In the genomic region with DNA sequence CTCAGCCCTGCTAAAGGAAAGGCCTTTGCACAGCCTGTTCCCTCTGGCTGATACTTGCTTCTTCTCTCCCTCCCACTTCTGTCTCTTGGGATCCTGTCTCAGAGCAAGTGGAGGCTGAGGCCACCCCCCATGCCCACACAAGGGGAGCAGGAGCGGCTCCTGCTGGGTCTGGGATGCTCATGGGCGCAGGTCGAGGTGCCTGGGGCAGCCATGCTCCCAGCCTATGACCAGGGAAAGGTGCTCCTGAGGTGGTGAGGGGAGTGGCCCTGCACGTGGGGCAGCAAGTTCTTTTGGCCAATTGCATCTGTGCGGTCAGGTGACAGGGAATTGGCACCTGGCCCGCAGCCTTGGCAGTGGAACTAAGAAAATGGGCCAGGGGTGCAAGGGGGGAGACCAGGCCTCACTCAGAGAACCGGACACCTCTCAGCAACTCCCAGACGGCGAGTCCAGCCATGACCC, we compare ENCODE assay signal across 12 cellular contexts. TPM values are rescaled to one million over a fixed set of nuclear protein-coding genes. Genes with fewer than 3 reads are reported as not detected.
DNase-seq lines count a peak whose midpoint lies in the region; TF ChIP-seq lines count a peak whose summit lies in the region.
"Had no signal": no experiment of that assay in that cellular context is flagged by ENCODE, and none has a peak within 500 bp of the region (broad histone marks: within the 10 kb centered on the region; RNA-seq: fewer than 3 reads in every experiment).

No MANE protein-coding gene starts in this region.

- peak overlapping the region; percentile 63 for H3K4me3 Mint-ChIP-seq in Calu3 (ENCODE audit: low read depth, unreplicated experiment)
- H3K4me3 Mint-ChIP-seq in activated T-helper 2 cell treated with anti-CD3 and anti-CD28 coated beads, Interferon-gamma antibody, Interleukin-2, Interleukin-4, amounts not matched to agents 10 μg/mL and 5 μg/mL and 100 μg/mL, durations not matched to agents 14 hours and 24 hours and 36 hours (ENCODE audit: low read depth), result peak overlapping the region; percentile 26

- TF ChIP-seq EP300 in tibial nerve (IDR thresholded peaks at IDR 0.05), result no peak

- H3K27ac Mint-ChIP-seq in Calu3 (ENCODE audit: unreplicated experiment), result no peak overlapping the region
- no peak overlapping the region for H3K27ac Mint-ChIP-seq in activated T-helper 2 cell treated with anti-CD3 and anti-CD28 coated beads, Interferon-gamma antibody, Interleukin-2, Interleukin-4, amounts not matched to agents 10 μg/mL and 5 μg/mL and 100 μg/mL, durations not matched to agents 14 hours and 24 hours and 36 hours

- TF ChIP-seq POLR2A in tibial nerve (IDR thresholded peaks at IDR 0.05), result no peak

- H3K9me3 Mint-ChIP-seq in Calu3 (ENCODE audit: low read depth, unreplicated experiment), result no peaks in the 10 kb centered on the region
- H3K9me3 Mint-ChIP-seq in activated T-helper 2 cell treated with anti-CD3 and anti-CD28 coated beads, Interferon-gamma antibody, Interleukin-2, Interleukin-4, amounts not matched to agents 10 μg/mL and 5 μg/mL and 100 μg/mL, durations not matched to agents 14 hours and 24 hours and 36 hours, result no peaks in the 10 kb centered on the region

- CTCF ChIA-PET in Calu3 (lab: Charles Lee), result no interaction called here

- H3K4me3 ChIP-seq in tibial nerve, result no peak overlapping the region

- peaks cover 41% of the 10 kb centered on the region for H3K36me3 Mint-ChIP-seq in Calu3 (ENCODE audit: insufficient read depth, unreplicated experiment)
- H3K36me3 Mint-ChIP-seq in activated T-helper 2 cell treated with anti-CD3 and anti-CD28 coated beads, Interferon-gamma antibody, Interleukin-2, Interleukin-4, amounts not matched to agents 10 μg/mL and 5 μg/mL and 100 μg/mL, durations not matched to agents 14 hours and 24 hours and 36 hours (ENCODE audit: low read depth), result no peaks in the 10 kb centered on the region

- peaks cover 17% of the 10 kb centered on the region for H3K4me1 Mint-ChIP-seq in Calu3 (ENCODE audit: low read depth, unreplicated experiment)
- peaks cover 1% of the 10 kb centered on the region for H3K4me1 Mint-ChIP-seq in activated T-helper 2 cell treated with anti-CD3 and anti-CD28 coated beads, Interferon-gamma antibody, Interleukin-2, Interleukin-4, amounts not matched to agents 10 μg/mL and 5 μg/mL and 100 μg/mL, durations not matched to agents 14 hours and 24 hours and 36 hours (ENCODE audit: low read depth)

- H3K4me1 ChIP-seq in tibial nerve, result peaks cover 0 to 57% (median 44%) of the 10 kb centered on the region in 4 donors

- TF ChIP-seq CTCF in Calu3 (IDR thresholded peaks at IDR 0.05; ENCODE audit: unreplicated experiment) (no peak), tibial nerve (IDR thresholded peaks at IDR 0.05) (no peak)

- no peaks in the 10 kb centered on the region for H3K36me3 ChIP-seq in tibial nerve
- H3K36me3 ChIP-seq: suprapubic skin had no signal

- no peaks in the 10 kb centered on the region for H3K9me3 ChIP-seq in tibial nerve
- H3K9me3 ChIP-seq: suprapubic skin had no signal

- peaks cover 0 to 23% of the 10 kb centered on the region in 2 donors for H3K27me3 ChIP-seq in tibial nerve

- BruUV-seq in Calu3 (replicated peaks; lab: Mats Ljungman, UMichigan), result no TSS peak

- H3K27me3 Mint-ChIP-seq in Calu3 (ENCODE audit: unreplicated experiment), result no peaks in the 10 kb centered on the region
- peaks cover 11% of the 10 kb centered on the region for H3K27me3 Mint-ChIP-seq in activated T-helper 2 cell treated with anti-CD3 and anti-CD28 coated beads, Interferon-gamma antibody, Interleukin-2, Interleukin-4, amounts not matched to agents 10 μg/mL and 5 μg/mL and 100 μg/mL, durations not matched to agents 14 hours and 24 hours and 36 hours (ENCODE audit: low read depth)

- intact Hi-C loops in Calu3 (cut with micrococcal nuclease; ENCODE audit: unreplicated experiment), result no loop called here
- intact Hi-C loops in activated T-helper 2 cell treated with anti-CD3 and anti-CD28 coated beads, Interferon-gamma antibody, Interleukin-2, Interleukin-4, amounts not matched to agents 10 μg/mL and 5 μg/mL and 100 μg/mL, durations not matched to agents 14 hours and 24 hours and 36 hours (cut with micrococcal nuclease), result no loop called here

- 52 to 58% methylated on average over 6 to 9 of the region's 9 CpGs for WGBS in tibial nerve, 2 donors

- peak overlapping the region in 2 of 4 donors; percentile 56 to 85 for H3K27ac ChIP-seq in tibial nerve
- H3K27ac ChIP-seq: suprapubic skin had no signal

- peak; percentile 52 for DNase-seq in DMS 273 (lab: John Stamatoyannopoulos, UW; ENCODE audit: unreplicated experiment)
- DNase-seq in DMS 273 treated with DMSO at 0.1 percent for 48 hours (lab: John Stamatoyannopoulos, UW), result no peak
- DNase-seq in Calu3, result peak; percentile 62
- DNase-seq in activated T-helper 2 cell treated with anti-CD3 and anti-CD28 coated beads, Interferon-gamma antibody, Interleukin-2, Interleukin-4, amounts not matched to agents 10 μg/mL and 5 μg/mL and 100 μg/mL, durations not matched to agents 14 hours and 24 hours and 36 hours (ENCODE audit: low spot score), result no peak
- DNase-seq in midbrain (lab: John Stamatoyannopoulos, UW), result peak; percentile 22
- DNase-seq in tibial nerve (ENCODE audit: low spot score in 2 of 2), result no peak
- DNase-seq in cerebellum (ENCODE audit: low spot score), result no peak
- no peak for DNase-seq in NCI-H226
- DNase-seq: 8988T; activated CD8-positive, alpha-beta memory T cell treated with anti-CD3 and anti-CD28 coated beads, Interleukin-2, amount 50 U/mL, for 48 hours; SW 1271 had no signal

RNA-seq across cellular contexts. Expression of a gene that starts 1.5 kb away (rescaled TPM):
- total RNA-seq in Calu3 (2022) (14.3 and 23.7 TPM in 2 replicates), tibial nerve (10 to 100 TPM in 3 of 4 donors, 1 to 10 TPM in 1; 8.7 to 33.3 (median 19.6) TPM), cerebellum (8.4 TPM)
- 19.0 and 20.9 TPM in 2 replicates for total RNA-seq in activated T-helper 2 cell treated with anti-CD3 and anti-CD28 coated beads, Interferon-gamma antibody, Interleukin-2, Interleukin-4, amounts not matched to agents 10 μg/mL and 5 μg/mL and 100 μg/mL, durations not matched to agents 14 hours and 24 hours and 36 hours

RNA-seq across cellular contexts. Expression of a gene that starts 7.2 kb away (rescaled TPM):
- 21.1 and 27.5 TPM in 2 replicates for total RNA-seq in Calu3 (2022)
- total RNA-seq in activated T-helper 2 cell treated with anti-CD3 and anti-CD28 coated beads, Interferon-gamma antibody, Interleukin-2, Interleukin-4, amounts not matched to agents 10 μg/mL and 5 μg/mL and 100 μg/mL, durations not matched to agents 14 hours and 24 hours and 36 hours, result 16.3 and 17.6 TPM in 2 replicates
- 10 to 100 TPM; 12.3 to 32.0 (median 24.1) TPM for total RNA-seq in tibial nerve
- 6.1 TPM for total RNA-seq in cerebellum

RNA-seq across cellular contexts. Expression of a gene that starts 17.6 kb away (rescaled TPM):
- 52.9 and 69.2 TPM in 2 replicates for total RNA-seq in Calu3 (2022)
- total RNA-seq in activated T-helper 2 cell treated with anti-CD3 and anti-CD28 coated beads, Interferon-gamma antibody, Interleukin-2, Interleukin-4, amounts not matched to agents 10 μg/mL and 5 μg/mL and 100 μg/mL, durations not matched to agents 14 hours and 24 hours and 36 hours, result 60.0 and 62.9 TPM in 2 replicates
- total RNA-seq in tibial nerve, result 100 to 1,000 TPM in 1 of 4 donors, 10 to 100 TPM in 3; 41.2 to 105 (median 55.4) TPM
- 12.9 TPM for total RNA-seq in cerebellum

RNA-seq across cellular contexts. Expression of a gene that starts 23.9 kb away (rescaled TPM):
- total RNA-seq in Calu3 (2022) (49.7 and 54.7 TPM in 2 replicates), tibial nerve (100 to 1,000 TPM in 1 of 4 donors, 10 to 100 TPM in 3; 72.2 to 127 (median 78.6) TPM), cerebellum (41.3 TPM)
- 48.8 and 49.6 TPM in 2 replicates for total RNA-seq in activated T-helper 2 cell treated with anti-CD3 and anti-CD28 coated beads, Interferon-gamma antibody, Interleukin-2, Interleukin-4, amounts not matched to agents 10 μg/mL and 5 μg/mL and 100 μg/mL, durations not matched to agents 14 hours and 24 hours and 36 hours

RNA-seq across cellular contexts. Expression of a gene that starts 38.8 kb away (rescaled TPM):
- total RNA-seq in Calu3 (2022) (298 and 337 TPM in 2 replicates), tibial nerve (100 to 1,000 TPM; 135 to 193 (median 165) TPM), cerebellum (102 TPM)
- 9.8 and 11.1 TPM in 2 replicates for total RNA-seq in activated T-helper 2 cell treated with anti-CD3 and anti-CD28 coated beads, Interferon-gamma antibody, Interleukin-2, Interleukin-4, amounts not matched to agents 10 μg/mL and 5 μg/mL and 100 μg/mL, durations not matched to agents 14 hours and 24 hours and 36 hours

Comparison
In these comparisons a context has a peak if more than half of its experiments do, and no peak if none do; other contexts are left out.
1. DNase-seq: peak in DMS 273 (single experiment), Calu3 (single experiment) and midbrain (single experiment); none in DMS 273 treated with DMSO at 0.1 percent for 48 hours (single experiment), activated T-helper 2 cell treated with anti-CD3 and anti-CD28 coated beads, Interferon-gamma antibody, Interleukin-2, Interleukin-4, amounts not matched to agents 10 μg/mL and 5 μg/mL and 100 μg/mL, durations not matched to agents 14 hours and 24 hours and 36 hours (single experiment), tibial nerve (0 of 2), cerebellum (single experiment) and NCI-H226 (single experiment).